ENCODE assay signal across 15 cellular contexts in the genomic region with DNA sequence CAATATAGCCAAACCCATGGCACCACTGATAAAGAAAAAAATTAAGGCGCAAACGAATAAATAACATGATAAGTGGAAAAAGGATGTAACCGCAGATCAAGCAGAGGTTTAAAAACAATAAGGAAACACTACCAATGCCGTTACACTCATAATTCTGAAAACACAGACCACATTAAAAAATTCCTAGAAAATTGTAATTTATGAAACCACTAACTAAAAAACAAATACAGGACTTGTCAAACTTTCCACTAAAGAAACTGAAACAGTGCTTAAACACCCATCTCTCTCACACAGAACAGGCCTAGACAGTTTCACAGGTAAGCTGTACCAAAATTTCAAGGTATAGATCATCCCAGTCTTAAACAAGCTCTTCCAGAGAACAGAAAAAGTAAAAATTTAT.
"Had no signal": no experiment of that assay in that cellular context is flagged by ENCODE, and none has a peak within 500 bp of the region (broad histone marks: within the 10 kb centered on the region; RNA-seq: fewer than 3 reads in every experiment).

No MANE protein-coding gene starts in this region.

- H3K9me3 Mint-ChIP-seq: activated naive CD4-positive, alpha-beta T cell treated with anti-CD3 and anti-CD28 coated beads, Interleukin-2, amount 50 U/mL, for 72 hours; central memory CD8-positive, alpha-beta T cell had no signal

- H3K36me3 Mint-ChIP-seq: activated naive CD4-positive, alpha-beta T cell treated with anti-CD3 and anti-CD28 coated beads, Interleukin-2, amount 50 U/mL, for 72 hours had no signal

- H3K4me1 Mint-ChIP-seq: central memory CD8-positive, alpha-beta T cell had no signal

- ATAC-seq: left colon had no signal

- DNase-seq: activated CD4-positive, alpha-beta T cell treated with anti-CD3 and anti-CD28 coated beads, Interleukin-2, amount 50 U/mL, for 1 hour; anterior cingulate cortex; brain microvascular endothelial cell; cortex of kidney; effector CD4-positive, alpha-beta T cell; left colon; sigmoid colon; stimulated activated CD4-positive, alpha-beta T cell treated with anti-CD3 and anti-CD28 coated beads, Interleukin-1b, Interleukin-23, amount 100 ng/mL, for 48 hours; substantia nigra; SW 1271; T-helper 9 cell; uterus had no signal

- H3K27ac Mint-ChIP-seq: neural progenitor cell had no signal

- H3K4me3 Mint-ChIP-seq: central memory CD8-positive, alpha-beta T cell; neural progenitor cell had no signal
